ENCODE assay signal across 1 cellular context in the genomic region with DNA sequence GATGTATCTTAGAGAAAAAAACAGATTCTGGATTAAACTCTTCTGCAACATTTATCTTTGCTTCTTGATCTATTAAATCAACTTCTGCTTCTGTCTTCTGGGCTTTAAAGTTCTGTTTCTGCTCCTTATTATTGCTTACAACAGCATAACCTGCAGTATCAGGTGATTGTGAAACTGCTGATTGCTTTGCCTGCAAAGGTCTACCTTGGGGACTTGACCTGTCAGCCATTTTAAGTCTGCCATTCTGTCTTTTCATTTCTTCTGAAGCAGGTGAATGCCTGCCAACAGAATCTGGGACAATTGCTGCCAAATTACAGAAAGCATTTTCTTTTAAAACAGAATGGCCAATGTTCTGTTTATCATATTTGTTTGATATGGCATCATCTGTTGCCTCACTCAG.
TF ChIP-seq lines count a peak whose summit lies in the region.

No MANE protein-coding gene starts in this region.

TF ChIP-seq in HepG2, 621 proteins besides CTCF, POLR2A, EP300 and RAD21:
- TF ChIP-seq CBX5 (CRISPR knock-in tag; IDR thresholded peaks at IDR 0.05; ENCODE audit: borderline replicate concordance) (no peak), MAFF (IDR thresholded peaks at IDR 0.05; ENCODE audit: low read depth, low read length) (peak; percentile 37), MAFK (conservative IDR thresholded peaks at IDR 0.05 in 1 of 2, IDR thresholded peaks at IDR 0.05 in 1 of 2; ENCODE audit: low read length in 2 of 2) (peak in 1 of 2 experiments; percentile 42; a peak in 1 of 4 replicates)
